Comparison of ENCODE assay signal across 8 cellular contexts in genomic region chr20:50192364-50193168, GRCh38. TPM values are rescaled to one million over a fixed set of nuclear protein-coding genes. Genes with fewer than 3 reads are reported as not detected.
A peak's percentile ranks its signal among the peaks of the same experiment; 100 is the strongest.
DNase-seq lines count a peak whose midpoint lies in the region; ATAC-seq and TF ChIP-seq lines count a peak whose summit lies in the region.

No MANE protein-coding gene starts in this region.

- peak; percentile 52 for TF ChIP-seq POLR2A in prostate gland (IDR thresholded peaks at IDR 0.05)

- peak overlapping the region; percentile 99 for H3K27ac ChIP-seq in A673 (ENCODE audit: low read depth, low read length, poor library complexity, severe bottlenecking)
- H3K27ac ChIP-seq in SU-DHL-6 (ENCODE audit: low read depth, low read length), result peak overlapping the region; percentile 92
- peak overlapping the region; percentile 99 for H3K27ac ChIP-seq in prostate gland
- peak overlapping the region; percentile 28 for H3K27ac ChIP-seq in urinary bladder (ENCODE audit: low read depth)

- POLR2A ChIA-PET in A673 (lab: Charles Lee; ENCODE audit: low non-redundant PET), result interaction anchor here (0.5 kb wide), 1 partner anchor 187 kb away, joined by 5 read pairs; no protein-coding TSS in a partner anchor

- CTCF ChIA-PET in A673 (lab: Charles Lee), result interaction anchor here (1.0 kb wide), 1 partner anchor 213 kb away, joined by 9 read pairs; no protein-coding TSS in a partner anchor

- H3K36me3 ChIP-seq in A673 (ENCODE audit: insufficient read depth, low read length, poor library complexity, severe bottlenecking), result peaks cover 28% of the 10 kb centered on the region
- H3K36me3 ChIP-seq in SU-DHL-6 (ENCODE audit: low read length), result no peaks in the 10 kb centered on the region
- H3K36me3 ChIP-seq in prostate gland, result no peaks in the 10 kb centered on the region
- H3K36me3 ChIP-seq in urinary bladder (ENCODE audit: insufficient read depth), result no peaks in the 10 kb centered on the region

- TF ChIP-seq CTCF in A673 (conservative IDR thresholded peaks at IDR 0.05; ENCODE audit: low read depth, low read length), result no peak
- no peak for TF ChIP-seq CTCF in SU-DHL-6 (IDR thresholded peaks at IDR 0.05; ENCODE audit: insufficient read depth, low read length, poor library complexity, severe bottlenecking)
- no peak for TF ChIP-seq CTCF in prostate gland (IDR thresholded peaks at IDR 0.05)

- 3% methylated on average over 25 of the region's 25 CpGs for WGBS in prostate gland
- WGBS in urinary bladder, result 5% methylated on average over 25 of the region's 25 CpGs

- H3K9me2 ChIP-seq in SU-DHL-6 (replicated peaks; ENCODE audit: insufficient read depth, low read length), result no peaks in the 10 kb centered on the region

- H3K4me1 ChIP-seq in A673 (ENCODE audit: insufficient read depth, low read length, poor library complexity, severe bottlenecking), result peaks cover 37% of the 10 kb centered on the region
- no peaks in the 10 kb centered on the region for H3K4me1 ChIP-seq in prostate gland (replicated peaks)
- H3K4me1 ChIP-seq in urinary bladder (ENCODE audit: insufficient read depth), result no peaks in the 10 kb centered on the region

- peak overlapping the region; percentile 97 for H3K4me3 ChIP-seq in A673 (ENCODE audit: low read depth, low read length, poor library complexity, severe bottlenecking)
- H3K4me3 ChIP-seq in SU-DHL-6 (ENCODE audit: insufficient read depth, low read length, poor library complexity, severe bottlenecking), result peak overlapping the region; percentile 83
- H3K4me3 ChIP-seq in prostate gland, result peak overlapping the region; percentile 83 to 92
- H3K4me3 ChIP-seq in urinary bladder (ENCODE audit: low read depth, low read length), result peak overlapping the region; percentile 91

- intact Hi-C loops in A673 (cut with micrococcal nuclease; ENCODE audit: unreplicated experiment), result no loop called here
- intact Hi-C loops in cardiac septum (cut with DNase I), result loop anchor here (2.0 to 5.0 kb wide), 5 partner anchors 32 to 206 kb away; no protein-coding TSS in a partner anchor
- intact Hi-C loops in prostate gland (cut with DNase I), result loop anchor here (5.0 kb wide), 4 partner anchors 95 to 550 kb away; no protein-coding TSS in a partner anchor

- no peaks in the 10 kb centered on the region for H3K27me3 ChIP-seq in A673 (replicated peaks; ENCODE audit: insufficient read depth, low read depth, low read length, poor library complexity)
- H3K27me3 ChIP-seq in SU-DHL-6 (ENCODE audit: low read length), result no peaks in the 10 kb centered on the region
- no peaks in the 10 kb centered on the region for H3K27me3 ChIP-seq in prostate gland (replicated peaks; ENCODE audit: insufficient read depth)

- BruUV-seq in A673 (replicated peaks; lab: Mats Ljungman, UMichigan), result TSS peak; percentile 68

- peak overlapping the region; percentile 100 for H3K4me2 ChIP-seq in SU-DHL-6 (ENCODE audit: low read depth, low read length, poor library complexity, severe bottlenecking)

- H3K9ac ChIP-seq in SU-DHL-6 (ENCODE audit: low read length), result peak overlapping the region; percentile 84

- H3K9me3 ChIP-seq in A673 (ENCODE audit: low read depth, low read length, poor library complexity, severe bottlenecking), result no peaks in the 10 kb centered on the region
- H3K9me3 ChIP-seq in SU-DHL-6 (ENCODE audit: insufficient read depth, low read length), result no peaks in the 10 kb centered on the region
- no peaks in the 10 kb centered on the region for H3K9me3 ChIP-seq in prostate gland

- peaks cover 5% of the 10 kb centered on the region for H3F3A ChIP-seq in SU-DHL-6 (ENCODE audit: insufficient read depth)

- H4K20me1 ChIP-seq in SU-DHL-6 (ENCODE audit: low read depth, low read length), result no peaks in the 10 kb centered on the region

- ATAC-seq in GM18907 (IDR thresholded peaks at IDR 0.05; ENCODE audit: unreplicated experiment), result peak; percentile 30

- DNase-seq in A673 (ENCODE audit: low spot score) (peak; percentile 93), MV-4-11 (lab: John Stamatoyannopoulos, UW) (peak; percentile 90), cardiac septum (ENCODE audit: low spot score) (peak; percentile 91), prostate gland (ENCODE audit: low spot score) (peak; percentile 90)
- peak; percentile 70 for DNase-seq in activated naive CD8-positive, alpha-beta T cell treated with anti-CD3 and anti-CD28 coated beads, Interleukin-2, amount 50 U/mL, for 16 hours (ENCODE audit: low read depth, low spot score)

- H2AFZ ChIP-seq in SU-DHL-6 (ENCODE audit: low read depth, low read length, severe bottlenecking), result no peak overlapping the region

- H3K79me2 ChIP-seq in SU-DHL-6 (ENCODE audit: insufficient read depth, low read length), result peaks cover 19% of the 10 kb centered on the region

RNA-seq across cellular contexts. Expression of gene CEBPB, which starts 1.9 kb away (rescaled TPM):
- total RNA-seq in A673 (2021) (130 and 136 TPM in 2 replicates), cardiac septum (33.2 TPM), prostate gland (10 to 100 TPM; 72.8 to 77.2 TPM), urinary bladder (13.1 TPM)
- polyA plus RNA-seq in urinary bladder, result 76.6 TPM

RNA-seq across cellular contexts. Expression of gene PEDS1, which starts 39.0 kb away (rescaled TPM):
- total RNA-seq in A673 (2021) (22.9 and 25.9 TPM in 2 replicates), cardiac septum (15.2 TPM), prostate gland (10 to 100 TPM; 34.5 to 54.8 TPM), urinary bladder (9.9 TPM)
- 54.2 TPM for polyA plus RNA-seq in urinary bladder

Comparison
In these comparisons a context has a peak if more than half of its experiments do, and no peak if none do; other contexts are left out.
1. Peak in every context shown above with its lines: DNase-seq, ATAC-seq, H3K4me3 ChIP-seq and H3K27ac ChIP-seq.
2. H3K27ac ChIP-seq: peak in every context shown above with its lines; median percentile 99 in A673; 99 in prostate gland; 92 in SU-DHL-6; 28 in urinary bladder.